ENCODE assay signal across 10 cellular contexts in genomic region chr3:46846624-46847542, GRCh38. TPM values are rescaled to one million over a fixed set of nuclear protein-coding genes. Genes with fewer than 3 reads are reported as not detected.
A peak's percentile ranks its signal among the peaks of the same experiment; 100 is the strongest.
DNase-seq lines count a peak whose midpoint lies in the region; ATAC-seq and TF ChIP-seq lines count a peak whose summit lies in the region.
"Had no signal": no experiment of that assay in that cellular context is flagged by ENCODE, and none has a peak within 500 bp of the region (broad histone marks: within the 10 kb centered on the region; RNA-seq: fewer than 3 reads in every experiment).

No MANE protein-coding gene starts in this region.

- no peak overlapping the region for H3K27ac Mint-ChIP-seq in natural killer cell treated with Interleukin-12 subunit alpha and Interleukin-12 subunit beta and Interleukin-15 and Interleukin-18, amount 100 ng/mL, for 72 hours

- peaks cover 6 to 9% of the 10 kb centered on the region in 2 donors for H3K4me1 Mint-ChIP-seq in natural killer cell treated with Interleukin-12 subunit alpha and Interleukin-12 subunit beta and Interleukin-15 and Interleukin-18, amount 100 ng/mL, for 72 hours (ENCODE audit: low read depth in 2 of 2)

- POLR2A ChIA-PET in AG04449 (lab: Yijun Ruan, JAX), result no interaction called here

- H3K27ac ChIP-seq in cingulate gyrus (ENCODE audit: low read depth, low read length), result peak overlapping the region; percentile 51

- no peak for TF ChIP-seq CTCF in AG04449 (IDR thresholded peaks at IDR 0.05; ENCODE audit: insufficient read depth, low read length, missing control alignments)
- no peak for TF ChIP-seq CTCF in HFF-Myc (IDR thresholded peaks at IDR 0.05; ENCODE audit: low read depth, low read length, missing control alignments)

- DNase-seq in AG04449 (ENCODE audit: low read depth, low spot score) (no peak), HFF-Myc (ENCODE audit: extremely low read depth, low read depth) (no peak), OCI-M2 (lab: John Stamatoyannopoulos, UW; ENCODE audit: unreplicated experiment) (no peak), SKM-1 (lab: John Stamatoyannopoulos, UW; ENCODE audit: unreplicated experiment) (no peak)
- DNase-seq in natural killer cell treated with Interleukin-12 subunit alpha and Interleukin-12 subunit beta and Interleukin-15 and Interleukin-18, amount 100 ng/mL, for 72 hours (ENCODE audit: low spot score), result no peak

- H3K4me3 ChIP-seq in AG04449 (ENCODE audit: low read depth, low read length), result peak overlapping the region; percentile 45
- H3K4me3 ChIP-seq in HFF-Myc (replicated peaks; ENCODE audit: low read depth, low read length), result peak overlapping the region; percentile 31

- H3K4me3 Mint-ChIP-seq in natural killer cell treated with Interleukin-12 subunit alpha and Interleukin-12 subunit beta and Interleukin-15 and Interleukin-18, amount 100 ng/mL, for 72 hours, result peak overlapping the region; percentile 27

- CTCF ChIA-PET in AG04449 (lab: Yijun Ruan, JAX), result interaction anchor here (0.9 to 10.0 kb wide), 17 partner anchors 12 to 150 kb away, joined by 3 to 70 read pairs (median 4); partner anchors contain the start of gene MYL3

- no peak for ATAC-seq in natural killer cell treated with Interleukin-12 subunit alpha and Interleukin-12 subunit beta and Interleukin-15 and Interleukin-18, amount 100 ng/mL, for 72 hours
- ATAC-seq in GM18868 (IDR thresholded peaks at IDR 0.05; ENCODE audit: unreplicated experiment) (no peak), HG02798 (IDR thresholded peaks at IDR 0.05; ENCODE audit: poor library complexity, unreplicated experiment) (no peak)

- H3K9me3 Mint-ChIP-seq in natural killer cell treated with Interleukin-12 subunit alpha and Interleukin-12 subunit beta and Interleukin-15 and Interleukin-18, amount 100 ng/mL, for 72 hours, result no peaks in the 10 kb centered on the region

- H3K36me3 Mint-ChIP-seq in natural killer cell treated with Interleukin-12 subunit alpha and Interleukin-12 subunit beta and Interleukin-15 and Interleukin-18, amount 100 ng/mL, for 72 hours, result peaks cover under 1% of the 10 kb centered on the region

- no peaks in the 10 kb centered on the region for H3K27me3 Mint-ChIP-seq in natural killer cell treated with Interleukin-12 subunit alpha and Interleukin-12 subunit beta and Interleukin-15 and Interleukin-18, amount 100 ng/mL, for 72 hours

RNA-seq across cellular contexts. Expression of gene MYL3, which starts 16.4 kb away (rescaled TPM):
- total RNA-seq in natural killer cell treated with Interleukin-12 subunit alpha and Interleukin-12 subunit beta and Interleukin-15 and Interleukin-18, amount 100 ng/mL, for 72 hours, result not detected
- total RNA-seq: glomerular endothelial cell, HT1080 had no signal

RNA-seq across cellular contexts. Expression of gene PTH1R, which starts 30.6 kb away (rescaled TPM):
- not detected for total RNA-seq in natural killer cell treated with Interleukin-12 subunit alpha and Interleukin-12 subunit beta and Interleukin-15 and Interleukin-18, amount 100 ng/mL, for 72 hours
- total RNA-seq: glomerular endothelial cell had no signal
